ENCODE assay signal across 9 cellular contexts in the genomic region with DNA sequence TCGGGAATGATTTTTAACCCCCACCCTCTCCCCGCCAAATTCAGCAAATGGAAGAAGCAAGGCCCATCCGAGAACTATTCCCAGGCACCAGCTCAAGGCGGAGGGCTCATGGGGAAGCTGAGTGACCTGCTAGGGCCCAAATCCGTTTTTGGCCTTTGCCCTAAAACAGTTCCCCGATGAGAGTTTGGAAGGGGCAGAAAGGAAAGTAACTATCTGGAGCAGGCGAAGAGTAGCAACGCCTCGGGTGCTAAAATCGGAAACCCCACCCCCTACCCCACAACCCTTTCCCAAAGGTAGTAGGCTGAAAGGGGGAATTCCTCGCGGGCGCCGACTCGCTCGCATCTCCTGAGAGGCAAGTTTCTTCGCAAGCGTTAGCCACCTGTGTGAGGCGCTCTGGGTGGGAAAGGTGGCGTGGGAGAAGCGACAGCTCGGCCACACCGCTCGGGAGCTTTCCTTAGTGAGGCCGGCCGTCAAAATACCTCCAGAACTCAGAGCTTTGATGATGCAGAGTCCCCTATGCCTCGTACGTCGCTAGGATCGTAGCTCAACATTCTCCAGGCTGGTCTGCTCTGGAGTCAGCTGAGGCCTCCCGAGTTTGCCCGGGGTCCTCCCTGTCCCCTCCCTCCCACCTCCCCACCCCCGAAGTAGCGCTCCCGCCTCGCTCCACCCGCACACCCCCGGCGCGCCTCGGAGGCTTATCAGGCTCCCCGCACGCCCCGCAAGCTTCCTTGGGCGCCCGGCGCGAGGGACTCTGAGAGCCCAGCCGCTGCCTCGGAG. TPM values are rescaled to one million over a fixed set of nuclear protein-coding genes. Genes with fewer than 3 reads are reported as not detected.
DNase-seq lines count a peak whose midpoint lies in the region; ATAC-seq and TF ChIP-seq lines count a peak whose summit lies in the region.
"Had no signal": no experiment of that assay in that cellular context is flagged by ENCODE, and none has a peak within 500 bp of the region (broad histone marks: within the 10 kb centered on the region; RNA-seq: fewer than 3 reads in every experiment).

No MANE protein-coding gene starts in this region.

- CTCF ChIA-PET in activated CD8-positive, alpha-beta T cell treated with anti-CD3 and anti-CD28 coated beads, Interleukin-2, amount 10 ng/mL, durations not matched to agents 7 days and 5 days (lab: Charles Lee) = no interaction called here

- peaks cover 12% of the 10 kb centered on the region for H3K4me1 Mint-ChIP-seq in T-helper 1 cell treated with Interleukin-12 subunit alpha and Interleukin-12 subunit beta and Interleukin-4 antibody, amounts not matched to agents 30 μg/mL and 1 μg/mL, for 36 hours (ENCODE audit: low read depth)
- H3K4me1 Mint-ChIP-seq in activated CD8-positive, alpha-beta T cell treated with anti-CD3 and anti-CD28 coated beads, Interleukin-2, amount 10 ng/mL, durations not matched to agents 7 days and 5 days (ENCODE audit: low read depth) = peaks cover 3% of the 10 kb centered on the region

- ATAC-seq in activated CD8-positive, alpha-beta T cell treated with anti-CD3 and anti-CD28 coated beads, Interleukin-2, amount 10 ng/mL, durations not matched to agents 7 days and 5 days = peak; percentile 27
- peak; percentile 53 for ATAC-seq in Right ventricle myocardium inferior
- ATAC-seq in omental fat pad (ENCODE audit: low FRiP score) = peak; percentile 80
- ATAC-seq in HG03439 (IDR thresholded peaks at IDR 0.05; ENCODE audit: unreplicated experiment) = no peak

- intact Hi-C loops in Right ventricle myocardium inferior (cut with DNase I) = loop anchor here (5.0 kb wide), 1 partner anchor 349 kb away; no protein-coding TSS in a partner anchor

- POLR2A ChIA-PET in activated CD8-positive, alpha-beta T cell treated with anti-CD3 and anti-CD28 coated beads, Interleukin-2, amount 10 ng/mL, durations not matched to agents 7 days and 5 days (lab: Charles Lee) = no interaction called here

- no peak for DNase-seq in T-helper 1 cell
- no peak for DNase-seq in activated CD8-positive, alpha-beta T cell treated with anti-CD3 and anti-CD28 coated beads, Interleukin-2, amount 10 ng/mL, durations not matched to agents 7 days and 5 days
- peak; percentile 68 for DNase-seq in Right ventricle myocardium inferior (ENCODE audit: missing footprints)
- DNase-seq in omental fat pad (ENCODE audit: low spot score) = no peak
- DNase-seq in COR-L47 (lab: John Stamatoyannopoulos, UW) = no peak
- DNase-seq in activated naive CD4-positive, alpha-beta T cell treated with Interleukin-2 at 50 U/mL for 16 hours = no peak
- DNase-seq: DND-41 had no signal

- H3K27me3 Mint-ChIP-seq in T-helper 1 cell treated with Interleukin-12 subunit alpha and Interleukin-12 subunit beta and Interleukin-4 antibody, amounts not matched to agents 30 μg/mL and 1 μg/mL, for 36 hours (ENCODE audit: low read depth) = peaks cover 58% of the 10 kb centered on the region
- H3K27me3 Mint-ChIP-seq in activated CD8-positive, alpha-beta T cell treated with anti-CD3 and anti-CD28 coated beads, Interleukin-2, amount 10 ng/mL, durations not matched to agents 7 days and 5 days (ENCODE audit: low read depth) = peaks cover 37% of the 10 kb centered on the region

- no peaks in the 10 kb centered on the region for H3K9me3 Mint-ChIP-seq in T-helper 1 cell treated with Interleukin-12 subunit alpha and Interleukin-12 subunit beta and Interleukin-4 antibody, amounts not matched to agents 30 μg/mL and 1 μg/mL, for 36 hours
- H3K9me3 Mint-ChIP-seq in activated CD8-positive, alpha-beta T cell treated with anti-CD3 and anti-CD28 coated beads, Interleukin-2, amount 10 ng/mL, durations not matched to agents 7 days and 5 days (ENCODE audit: insufficient read depth) = no peaks in the 10 kb centered on the region

- H3K36me3 Mint-ChIP-seq in T-helper 1 cell treated with Interleukin-12 subunit alpha and Interleukin-12 subunit beta and Interleukin-4 antibody, amounts not matched to agents 30 μg/mL and 1 μg/mL, for 36 hours (ENCODE audit: low read depth) = no peaks in the 10 kb centered on the region
- no peaks in the 10 kb centered on the region for H3K36me3 Mint-ChIP-seq in activated CD8-positive, alpha-beta T cell treated with anti-CD3 and anti-CD28 coated beads, Interleukin-2, amount 10 ng/mL, durations not matched to agents 7 days and 5 days (ENCODE audit: low read depth)

- no peak overlapping the region for H3K27ac Mint-ChIP-seq in T-helper 1 cell treated with Interleukin-12 subunit alpha and Interleukin-12 subunit beta and Interleukin-4 antibody, amounts not matched to agents 30 μg/mL and 1 μg/mL, for 36 hours
- H3K27ac Mint-ChIP-seq in activated CD8-positive, alpha-beta T cell treated with anti-CD3 and anti-CD28 coated beads, Interleukin-2, amount 10 ng/mL, durations not matched to agents 7 days and 5 days = no peak overlapping the region

- no peak for TF ChIP-seq CTCF in omental fat pad (IDR thresholded peaks at IDR 0.05)

- H3K4me3 Mint-ChIP-seq in T-helper 1 cell treated with Interleukin-12 subunit alpha and Interleukin-12 subunit beta and Interleukin-4 antibody, amounts not matched to agents 30 μg/mL and 1 μg/mL, for 36 hours = peak overlapping the region; percentile 17
- H3K4me3 Mint-ChIP-seq in activated CD8-positive, alpha-beta T cell treated with anti-CD3 and anti-CD28 coated beads, Interleukin-2, amount 10 ng/mL, durations not matched to agents 7 days and 5 days = no peak overlapping the region

RNA-seq across cellular contexts. Expression of gene PRKG1, which starts 0.6 kb away (rescaled TPM):
- total RNA-seq in activated CD8-positive, alpha-beta T cell treated with anti-CD3 and anti-CD28 coated beads, Interleukin-2, amount 10 ng/mL, durations not matched to agents 7 days and 5 days = not detected
- total RNA-seq in Right ventricle myocardium inferior = 28.1 TPM
- 10 to 100 TPM; 17.1 to 36.4 (median 25.8) TPM for total RNA-seq in omental fat pad

Comparison
In these comparisons a context has a peak if more than half of its experiments do, and no peak if none do; other contexts are left out.
1. RNA of gene PRKG1, which starts 0.6 kb away (total RNA-seq): 17.1 to 36.4 TPM in omental fat pad and 28.1 TPM in Right ventricle myocardium inferior (single experiment); not detected in activated CD8-positive, alpha-beta T cell treated with anti-CD3 and anti-CD28 coated beads, Interleukin-2, amount 10 ng/mL, durations not matched to agents 7 days and 5 days; every median in the first group is over 10 times any median in the second.